ENCODE assay signal across 19 cellular contexts in genomic region chr12:100755186-100755585, GRCh38. TPM values are rescaled to one million over a fixed set of nuclear protein-coding genes. Genes with fewer than 3 reads are reported as not detected.
DNase-seq lines count a peak whose midpoint lies in the region; ATAC-seq and TF ChIP-seq lines count a peak whose summit lies in the region.
"Had no signal": no experiment of that assay in that cellular context is flagged by ENCODE, and none has a peak within 500 bp of the region (broad histone marks: within the 10 kb centered on the region; RNA-seq: fewer than 3 reads in every experiment).

No MANE protein-coding gene starts in this region.

- BruUV-seq in A673 (replicated peaks; lab: Mats Ljungman, UMichigan) = no TSS peak

- H3K9me3 ChIP-seq in RWPE2 (ENCODE audit: severe bottlenecking) (no peaks in the 10 kb centered on the region), A673 (ENCODE audit: low read depth, low read length, poor library complexity, severe bottlenecking) (no peaks in the 10 kb centered on the region)
- H3K9me3 ChIP-seq: HAP-1, SJCRH30 had no signal

- H3K36me3 ChIP-seq in RWPE2 (ENCODE audit: low read depth) = no peaks in the 10 kb centered on the region
- H3K36me3 ChIP-seq in A673 (ENCODE audit: insufficient read depth, low read length, poor library complexity, severe bottlenecking) = no peaks in the 10 kb centered on the region
- H3K36me3 ChIP-seq: BLaER1 treated with 17β-estradiol and CSF1 and Interleukin-3, amounts not matched to agents 10 nM and 100 nM; HAP-1; SJCRH30 had no signal

- H3K4me3 ChIP-seq in RWPE2 (ENCODE audit: severe bottlenecking) = no peak overlapping the region
- H3K4me3 ChIP-seq in A673 (ENCODE audit: low read depth, low read length, poor library complexity, severe bottlenecking) = no peak overlapping the region
- H3K4me3 ChIP-seq: BLaER1 treated with 17β-estradiol and CSF1 and Interleukin-3, amounts not matched to agents 10 nM and 100 nM; HAP-1; SJCRH30 had no signal

- intact Hi-C loops in A673 (cut with micrococcal nuclease; ENCODE audit: unreplicated experiment) = no loop called here

- peak; percentile 52; the same call in 1 of the 3 replicates for ATAC-seq in RWPE2 (ENCODE audit: low read depth)

- H3K4me1 ChIP-seq in RWPE2 (ENCODE audit: insufficient read depth, poor library complexity, severe bottlenecking) (peaks cover 12% of the 10 kb centered on the region), A673 (ENCODE audit: insufficient read depth, low read length, poor library complexity, severe bottlenecking) (no peaks in the 10 kb centered on the region)
- H3K4me1 ChIP-seq: BLaER1 treated with 17β-estradiol and CSF1 and Interleukin-3, amounts not matched to agents 10 nM and 100 nM; HAP-1; SJCRH30 had no signal

- H3K27ac ChIP-seq in RWPE2 (ENCODE audit: poor library complexity, severe bottlenecking) (peak overlapping the region; percentile 87), A673 (ENCODE audit: low read depth, low read length, poor library complexity, severe bottlenecking) (no peak overlapping the region)
- H3K27ac ChIP-seq: BLaER1 treated with 17β-estradiol and CSF1 and Interleukin-3, amounts not matched to agents 10 nM and 100 nM; SJCRH30 had no signal

- DNase-seq in NCI-H510A treated with DMSO at 0.1 percent for 48 hours (lab: John Stamatoyannopoulos, UW) (peak; percentile 51), NCI-H510A (lab: John Stamatoyannopoulos, UW) (no peak), NCI-H146 treated with DMSO at 0.1 percent for 48 hours (lab: John Stamatoyannopoulos, UW; ENCODE audit: unreplicated experiment) (peak; percentile 96), RWPE2 (ENCODE audit: low spot score) (no peak), kidney tubule cell (ENCODE audit: low spot score) (peak; percentile 53), A673 (ENCODE audit: low spot score) (no peak), SK-N-DZ (ENCODE audit: low spot score) (no peak)
- DNase-seq in activated CD8-positive, alpha-beta memory T cell treated with anti-CD3 and anti-CD28 coated beads, Interleukin-2, amount 50 U/mL, for 4 hours = no peak
- DNase-seq: KBM-7; NCI-H1048; NCI-H187 treated with DMSO at 0.1 percent for 48 hours; NCI-H446; NK-92 treated with Interleukin-12 subunit alpha and Interleukin-12 subunit beta, amount 100 ng/mL, for 24 hours; SJCRH30 had no signal

- POLR2A ChIA-PET in A673 (lab: Charles Lee; ENCODE audit: low non-redundant PET) = no interaction called here

- TF ChIP-seq CTCF in RWPE2 (IDR thresholded peaks at IDR 0.05; ENCODE audit: poor library complexity, severe bottlenecking) (no peak), A673 (conservative IDR thresholded peaks at IDR 0.05; ENCODE audit: low read depth, low read length) (no peak)

- CTCF ChIA-PET in A673 (lab: Charles Lee) = no interaction called here

- H3K27me3 ChIP-seq in RWPE2 (ENCODE audit: insufficient read depth, poor library complexity, severe bottlenecking) (no peaks in the 10 kb centered on the region), A673 (replicated peaks; ENCODE audit: insufficient read depth, low read depth, low read length, poor library complexity) (no peaks in the 10 kb centered on the region)
- H3K27me3 ChIP-seq: BLaER1 treated with 17β-estradiol and CSF1 and Interleukin-3, amounts not matched to agents 10 nM and 100 nM; SJCRH30 had no signal

RNA-seq across cellular contexts. Expression of gene ANO4, which starts 39.4 kb away (rescaled TPM):
- total RNA-seq in A673 (2021) = 6.2 and 9.3 TPM in 2 replicates
- polyA plus RNA-seq in SK-N-DZ (2014; cell fraction: cytosol; rRNA removed) = not detected in 2 replicates
- not detected in 2 replicates for polyA plus RNA-seq in SK-N-DZ (2014; cell fraction: nucleus; rRNA removed)
- total RNA-seq: A172; OCI-LY7; T-helper 2 cell treated with Interferon-gamma antibody and Interleukin-4, amounts not matched to agents 100 ng/mL and 5 ng/mL, for 36 hours had no signal

Comparison
In these comparisons a context has a peak if more than half of its experiments do, and no peak if none do; other contexts are left out.
1. DNase-seq: peak in NCI-H510A treated with DMSO at 0.1 percent for 48 hours (single experiment), NCI-H146 treated with DMSO at 0.1 percent for 48 hours (single experiment) and kidney tubule cell (single experiment); none in NCI-H510A (single experiment), RWPE2 (single experiment), A673 (single experiment), SK-N-DZ (single experiment) and activated CD8-positive, alpha-beta memory T cell treated with anti-CD3 and anti-CD28 coated beads, Interleukin-2, amount 50 U/mL, for 4 hours (single experiment).